Comparison of ENCODE assay signal across 8 cellular contexts in genomic region chr16:47460755-47461597, GRCh38. TPM values are rescaled to one million over a fixed set of nuclear protein-coding genes. Genes with fewer than 3 reads are reported as not detected.
DNase-seq lines count a peak whose midpoint lies in the region; ATAC-seq and TF ChIP-seq lines count a peak whose summit lies in the region.

ITFG1 (minus strand) TSS chr16:47461063; CDS start chr16:47461045, 18 bp downstream.
PHKB (plus strand) TSS chr16:47461331; CDS start chr16:47461351, 20 bp downstream.

- H3K27me3 ChIP-seq in HAP-1 (ENCODE audit: low read depth): no peaks in the 10 kb centered on the region
- H3K27me3 ChIP-seq in MG63: no peaks in the 10 kb centered on the region
- no peaks in the 10 kb centered on the region for H3K27me3 ChIP-seq in gastroesophageal sphincter
- H3K27me3 ChIP-seq in neutrophil: no peaks in the 10 kb centered on the region

- H3K4me3 ChIP-seq in HAP-1 (peak within 1 kb of the TSS; percentile 84), MG63 (peak within 1 kb of the TSS; percentile 78), SK-N-MC (peak within 1 kb of the TSS; percentile 82), gastroesophageal sphincter (peak within 1 kb of the TSS; percentile 78 to 98), neutrophil (ENCODE audit: low read depth in 1 of 2, low read length in 1 of 2) (peak within 1 kb of the TSS; percentile 92 to 98)

- H3K36me3 ChIP-seq in HAP-1 (replicated peaks) (peaks cover 14% of the 10 kb centered on the region), MG63 (no peaks in the 10 kb centered on the region), SK-N-MC (ENCODE audit: insufficient read depth, low read length) (no peaks in the 10 kb centered on the region; the same call in 1 of the 2 replicates), gastroesophageal sphincter (peaks cover 0 to 16% of the 10 kb centered on the region in 2 donors), neutrophil (peaks cover 4% of the 10 kb centered on the region)

- no peaks in the 10 kb centered on the region for H3K9me3 Mint-ChIP-seq in activated naive CD4-positive, alpha-beta T cell treated with anti-CD3 and anti-CD28 coated beads, Interleukin-2, amount 10 ng/mL, durations not matched to agents 7 days and 5 days

- no peaks in the 10 kb centered on the region for H3K9me3 ChIP-seq in HAP-1
- H3K9me3 ChIP-seq in MG63: no peaks in the 10 kb centered on the region
- no peaks in the 10 kb centered on the region for H3K9me3 ChIP-seq in SK-N-MC (ENCODE audit: low read depth, low read length)
- no peaks in the 10 kb centered on the region for H3K9me3 ChIP-seq in gastroesophageal sphincter
- no peaks in the 10 kb centered on the region for H3K9me3 ChIP-seq in neutrophil

- peak within 1 kb of the TSS; percentile 98 for H3K27ac Mint-ChIP-seq in activated naive CD4-positive, alpha-beta T cell treated with anti-CD3 and anti-CD28 coated beads, Interleukin-2, amount 10 ng/mL, durations not matched to agents 7 days and 5 days

- ATAC-seq in gastroesophageal sphincter: peak; percentile 95

- no peaks in the 10 kb centered on the region for H3K27me3 Mint-ChIP-seq in activated naive CD4-positive, alpha-beta T cell treated with anti-CD3 and anti-CD28 coated beads, Interleukin-2, amount 10 ng/mL, durations not matched to agents 7 days and 5 days

- peak within 1 kb of the TSS; percentile 90 for H3K27ac ChIP-seq in SK-N-MC
- peak within 1 kb of the TSS; percentile 76 to 96 (median 96) for H3K27ac ChIP-seq in gastroesophageal sphincter
- H3K27ac ChIP-seq in neutrophil: peak within 1 kb of the TSS; percentile 100

- H3K36me3 Mint-ChIP-seq in activated naive CD4-positive, alpha-beta T cell treated with anti-CD3 and anti-CD28 coated beads, Interleukin-2, amount 10 ng/mL, durations not matched to agents 7 days and 5 days: peaks cover 28% of the 10 kb centered on the region

- TF ChIP-seq POLR2A in gastroesophageal sphincter (IDR thresholded peaks at IDR 0.05): peak; percentile 48 to 63

- TF ChIP-seq EP300 in gastroesophageal sphincter (IDR thresholded peaks at IDR 0.05): no peak

- CTCF ChIA-PET in activated naive CD4-positive, alpha-beta T cell treated with anti-CD3 and anti-CD28 coated beads, Interleukin-2, amount 10 ng/mL, durations not matched to agents 7 days and 5 days (lab: Charles Lee): interaction anchor here (1.2 to 1.7 kb wide), 3 partner anchors 317 to 423 kb away, joined by 3 to 7 read pairs (median 4); partner anchors contain the start of gene NETO2

- H3K9ac ChIP-seq in SK-N-MC (ENCODE audit: insufficient read length): peak within 1 kb of the TSS; percentile 76

- in situ Hi-C loops in HAP-1 (cut with MboI; ENCODE audit: low sequenced_read_pairs): no loop called here

- H3K4me1 ChIP-seq in HAP-1: peaks cover 31% of the 10 kb centered on the region
- peaks cover 9 to 55% (median 18%) of the 10 kb centered on the region in 3 donors for H3K4me1 ChIP-seq in gastroesophageal sphincter
- peaks cover 19 to 21% of the 10 kb centered on the region in 2 experiments for H3K4me1 ChIP-seq in neutrophil (ENCODE audit: control insufficient read depth in 1 of 2, insufficient read depth in 1 of 2, low read depth in 1 of 2, low read length in 1 of 2)

- peak; percentile 59 for DNase-seq in GM04503 (ENCODE audit: low read depth)
- DNase-seq in HAP-1 (ENCODE audit: low spot score in 2 of 2): peak; percentile 88 to 96
- DNase-seq in MG63: peak; percentile 95
- DNase-seq in SK-N-MC (ENCODE audit: low read depth, low spot score): peak; percentile 20
- peak; percentile 97 for DNase-seq in activated naive CD4-positive, alpha-beta T cell treated with anti-CD3 and anti-CD28 coated beads, Interleukin-2, amount 10 ng/mL, durations not matched to agents 7 days and 5 days

- TF ChIP-seq CTCF in gastroesophageal sphincter (IDR thresholded peaks at IDR 0.05) (peak in 2 of 4 experiments; percentile 16 to 17), neutrophil (IDR thresholded peaks at IDR 0.05) (peak; percentile 45), subcutaneous adipose tissue (IDR thresholded peaks at IDR 0.05; ENCODE audit: low read depth) (no peak)

- peaks cover 51% of the 10 kb centered on the region for H3K4me1 Mint-ChIP-seq in activated naive CD4-positive, alpha-beta T cell treated with anti-CD3 and anti-CD28 coated beads, Interleukin-2, amount 10 ng/mL, durations not matched to agents 7 days and 5 days

- WGBS in gastroesophageal sphincter (ENCODE audit: low coverage in 1 of 2), 2 donors: 0 to 2% methylated on average over 6 to 13 of the region's 82 CpGs

- H3K4me3 Mint-ChIP-seq in activated naive CD4-positive, alpha-beta T cell treated with anti-CD3 and anti-CD28 coated beads, Interleukin-2, amount 10 ng/mL, durations not matched to agents 7 days and 5 days: peak within 1 kb of the TSS; percentile 97

RNA-seq across cellular contexts. Expression of gene ITFG1, which starts in this region (rescaled TPM):
- 18.0 and 38.3 TPM in 2 replicates for total RNA-seq in MG63 (2014; rRNA removed; shearing (Covaris generic); ENCODE audit: low replicate concordance)
- total RNA-seq in gastroesophageal sphincter (10 to 100 TPM; 40.7 to 54.0 (median 45.2) TPM), subcutaneous adipose tissue (10 to 100 TPM; 44.8 to 98.4 (median 65.5) TPM)

RNA-seq across cellular contexts. Expression of gene PHKB, which starts in this region (rescaled TPM):
- 11.1 and 16.4 TPM in 2 replicates for total RNA-seq in MG63 (2014; rRNA removed; shearing (Covaris generic); ENCODE audit: low replicate concordance)
- total RNA-seq in gastroesophageal sphincter: 10 to 100 TPM; 38.8 to 94.2 (median 55.7) TPM
- total RNA-seq in subcutaneous adipose tissue: 100 to 1,000 TPM in 1 of 4 donors, 10 to 100 TPM in 3; 71.4 to 114 (median 90.1) TPM

Comparison
In these comparisons a context has a peak if more than half of its experiments do, and no peak if none do; other contexts are left out.
1. Peak in every context shown above with its lines: DNase-seq, ATAC-seq, H3K4me3 ChIP-seq and H3K27ac ChIP-seq.
2. DNase-seq: peak in every context shown above with its lines; median percentile 97 in activated naive CD4-positive, alpha-beta T cell treated with anti-CD3 and anti-CD28 coated beads, Interleukin-2, amount 10 ng/mL, durations not matched to agents 7 days and 5 days; 95 in MG63; 92 in HAP-1; 59 in GM04503; 20 in SK-N-MC.